Comparison of ENCODE assay signal across 8 cellular contexts in the genomic region with DNA sequence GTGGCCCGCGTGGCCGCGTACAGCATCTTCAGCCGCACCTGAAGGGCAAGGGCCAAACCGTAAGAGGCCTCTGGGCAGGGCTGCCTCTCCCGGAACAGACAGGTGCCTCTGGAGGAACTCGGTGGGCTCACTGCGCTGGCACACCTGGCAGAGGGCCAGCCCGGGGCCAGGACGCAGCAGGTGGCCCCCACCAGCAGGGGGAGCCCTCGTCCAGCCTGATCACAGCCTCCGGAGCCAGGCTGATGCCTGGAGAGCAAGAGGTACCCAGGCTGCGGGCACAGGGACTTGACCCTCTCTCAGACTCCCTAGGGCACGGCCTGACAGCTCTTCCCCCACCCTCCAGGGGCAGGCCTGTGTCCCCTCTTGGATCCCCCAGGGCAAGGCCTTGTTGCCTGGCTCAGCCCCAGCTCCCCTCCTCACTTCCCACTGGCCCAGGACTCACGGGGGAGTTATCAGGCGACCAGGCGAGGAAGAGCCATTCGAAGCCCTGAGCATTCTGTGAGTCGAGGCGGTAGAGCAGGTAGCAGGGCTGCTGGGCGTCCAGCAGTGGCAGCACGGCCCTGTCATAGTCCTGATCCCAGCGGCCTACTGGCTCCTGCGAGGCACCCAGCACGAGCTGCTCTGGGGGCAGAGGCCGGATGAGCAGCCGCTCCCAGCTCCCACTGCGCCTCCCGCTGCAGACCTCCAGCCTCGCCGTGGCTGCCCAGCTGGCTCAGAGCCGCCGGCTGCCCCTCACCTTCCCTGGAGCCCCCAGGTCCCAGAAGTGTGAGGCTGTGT. TPM values are rescaled to one million over a fixed set of nuclear protein-coding genes. Genes with fewer than 3 reads are reported as not detected.
DNase-seq lines count a peak whose midpoint lies in the region; ATAC-seq and TF ChIP-seq lines count a peak whose summit lies in the region.

No MANE protein-coding gene starts in this region.

- no peak overlapping the region for H3T11ph ChIP-seq in H9 (ENCODE audit: low read length)

- H3K4me1 ChIP-seq in BE2C, result no peaks in the 10 kb centered on the region
- 0 out of 2 replicates have a peak, but pooled peaks cover under 1% of the 10 kb centered on the region for H3K4me1 ChIP-seq in H9 (ENCODE audit: insufficient read depth, low read length)
- peaks cover 12% of the 10 kb centered on the region for H3K4me1 ChIP-seq in OCI-LY7 (ENCODE audit: insufficient read depth, low read length, poor library complexity, severe bottlenecking)
- H3K4me1 ChIP-seq in upper lobe of right lung, result peaks cover 5% of the 10 kb centered on the region

- TF ChIP-seq CTCF in BE2C (IDR thresholded peaks at IDR 0.05; ENCODE audit: low read depth, low read length) (peak; percentile 69), H9 (conservative IDR thresholded peaks at IDR 0.05) (peak; percentile 94), OCI-LY7 (conservative IDR thresholded peaks at IDR 0.05; ENCODE audit: low read length) (peak; percentile 92), upper lobe of right lung (IDR thresholded peaks at IDR 0.05) (peak; percentile 92)

- H2BK12ac ChIP-seq in H9 (ENCODE audit: insufficient read length, low read depth, low read length), result no peak overlapping the region

- no peak overlapping the region for H2AFZ ChIP-seq in H9 (ENCODE audit: low read length)
- no peak overlapping the region for H2AFZ ChIP-seq in OCI-LY7 (ENCODE audit: low read length)

- H3K4me1 Mint-ChIP-seq in H9, result peaks cover 6 to 11% of the 10 kb centered on the region in 2 experiments
- peaks cover 59% of the 10 kb centered on the region for H3K4me1 Mint-ChIP-seq in activated T-cell treated with anti-CD3 and anti-CD28 coated beads, Interleukin-2, amount 50 U/mL, for 24 hours (ENCODE audit: low read depth)

- intact Hi-C loops in OCI-LY7 (cut with micrococcal nuclease; ENCODE audit: unreplicated experiment) (loop anchor here (2.0 kb wide), 1 partner anchor 107 kb away; no protein-coding TSS in a partner anchor), posterior cingulate gyrus (cut with DNase I) (loop anchor here (5.0 kb wide), 1 partner anchor 106 kb away; no protein-coding TSS in a partner anchor), upper lobe of right lung (cut with DNase I) (loop anchor here (5.0 kb wide), 1 partner anchor 111 kb away; no protein-coding TSS in a partner anchor)

- H4K91ac ChIP-seq in H9 (ENCODE audit: insufficient read length, low read depth, low read length), result no peak overlapping the region

- no peak overlapping the region for H4K5ac ChIP-seq in H9 (ENCODE audit: insufficient read length, low read depth, low read length)

- no peak overlapping the region for H2BK120ac ChIP-seq in H9 (ENCODE audit: low read depth, low read length, poor library complexity, severe bottlenecking)

- H3K27me3 Mint-ChIP-seq in H9 (ENCODE audit: low read depth), result no peaks in the 10 kb centered on the region
- H3K27me3 Mint-ChIP-seq in activated T-cell treated with anti-CD3 and anti-CD28 coated beads, Interleukin-2, amount 50 U/mL, for 24 hours, result no peaks in the 10 kb centered on the region

- CTCF ChIA-PET in OCI-LY7 (lab: Charles Lee; ENCODE audit: unreplicated experiment), result interaction anchor here (0.7 to 2.0 kb wide), 7 partner anchors 9 to 192 kb away, joined by 3 to 5 read pairs (median 3); no protein-coding TSS in a partner anchor

- H3K9me3 Mint-ChIP-seq in H9, result no peaks in the 10 kb centered on the region; a peak in 1 of 5 replicates
- no peaks in the 10 kb centered on the region for H3K9me3 Mint-ChIP-seq in activated T-cell treated with anti-CD3 and anti-CD28 coated beads, Interleukin-2, amount 50 U/mL, for 24 hours

- no peak overlapping the region for H3K18ac ChIP-seq in H9 (ENCODE audit: insufficient read length, low read depth, low read length)

- no peak overlapping the region for H3K4me2 ChIP-seq in H9 (ENCODE audit: insufficient read depth, insufficient read length, low read length)
- H3K4me2 ChIP-seq in OCI-LY7 (ENCODE audit: low read length), result no peak overlapping the region

- H3K56ac ChIP-seq in H9 (ENCODE audit: insufficient read length, low read depth, low read length), result no peak overlapping the region

- ATAC-seq in upper lobe of right lung (peak; percentile 86), GM21528 (IDR thresholded peaks at IDR 0.05; ENCODE audit: low FRiP score, unreplicated experiment) (no peak)

- peak overlapping the region in 1 of 3 experiments; percentile 68; a peak in 1 of 7 replicates for H3K27ac Mint-ChIP-seq in H9
- peak overlapping the region; percentile 82 for H3K27ac Mint-ChIP-seq in activated T-cell treated with anti-CD3 and anti-CD28 coated beads, Interleukin-2, amount 50 U/mL, for 24 hours

- H3K36me3 Mint-ChIP-seq in H9 (ENCODE audit: insufficient read depth in 1 of 3, low read depth in 3 of 3), result peaks cover 12 to 37% (median 34%) of the 10 kb centered on the region in 3 experiments
- H3K36me3 Mint-ChIP-seq in activated T-cell treated with anti-CD3 and anti-CD28 coated beads, Interleukin-2, amount 50 U/mL, for 24 hours (ENCODE audit: low read depth), result peaks cover 82% of the 10 kb centered on the region

- DNase-seq in BE2C (peak; percentile 82), H9 (peak; percentile 76), OCI-LY7 (ENCODE audit: low spot score) (peak; percentile 80), fibroblast of peridontal ligament (ENCODE audit: extremely low read depth) (peak; percentile 34), posterior cingulate gyrus (peak in 6 of 10 donors; percentile 51 to 94 (median 74)), upper lobe of right lung (peak; percentile 91)
- DNase-seq in activated T-cell treated with anti-CD3 and anti-CD28 coated beads, Interleukin-2, amount 50 U/mL, for 24 hours, result peak; percentile 94

- H3K23me2 ChIP-seq in H9 (ENCODE audit: insufficient read length, low read depth, low read length, poor library complexity, severe bottlenecking), result no peaks in the 10 kb centered on the region

- no peak overlapping the region for H3K14ac ChIP-seq in H9 (ENCODE audit: insufficient read depth, low read length)

- H3K4me3 ChIP-seq in BE2C (ENCODE audit: low read depth, low read length) (no peak overlapping the region), OCI-LY7 (ENCODE audit: low read depth, low read length, poor library complexity, severe bottlenecking) (no peak overlapping the region), upper lobe of right lung (no peak overlapping the region)

- H3K4me3 Mint-ChIP-seq in H9, result peak overlapping the region in 1 of 2 experiments; percentile 21; a peak in 1 of 5 replicates
- H3K4me3 Mint-ChIP-seq in activated T-cell treated with anti-CD3 and anti-CD28 coated beads, Interleukin-2, amount 50 U/mL, for 24 hours, result no peak overlapping the region

- WGBS in H9 (ENCODE audit: extremely low coverage, insufficient read length, low lambda C conversion rate), result no CpG with 5 or more reads among the region's 34 CpGs

- H2BK5ac ChIP-seq in H9 (ENCODE audit: insufficient read length, low read length), result no peak overlapping the region

- no peaks in the 10 kb centered on the region for H3K9me2 ChIP-seq in OCI-LY7 (ENCODE audit: insufficient read depth, low read length)

- no peak overlapping the region for H4K8ac ChIP-seq in H9 (replicated peaks; ENCODE audit: insufficient read length, low read depth, low read length)

- H3K79me2 ChIP-seq in H9 (ENCODE audit: insufficient read depth, low read length), result no peaks in the 10 kb centered on the region
- H3K79me2 ChIP-seq in OCI-LY7 (ENCODE audit: insufficient read depth, low read depth, low read length), result peaks cover 2% of the 10 kb centered on the region; the same call in 1 of the 2 replicates

- POLR2A ChIA-PET in OCI-LY7 (lab: Charles Lee), result interaction anchor here (0.6 to 1.2 kb wide), 2 partner anchors 142 to 162 kb away, joined by 3 read pairs; no protein-coding TSS in a partner anchor

- no peak overlapping the region for H3K23ac ChIP-seq in H9 (ENCODE audit: insufficient read length, low read depth, low read length)

- H3K9me3 ChIP-seq in BE2C (no peaks in the 10 kb centered on the region), H9 (ENCODE audit: control insufficient read depth, low read depth, low read length) (no peaks in the 10 kb centered on the region), OCI-LY7 (ENCODE audit: low read length) (no peaks in the 10 kb centered on the region), upper lobe of right lung (no peaks in the 10 kb centered on the region)

- no peak overlapping the region for H2BK15ac ChIP-seq in H9 (ENCODE audit: low read depth, low read length)

- H3K4ac ChIP-seq in H9 (ENCODE audit: low read depth, low read length), result no peak overlapping the region

- H3K9ac ChIP-seq in H9 (ENCODE audit: extremely low read depth, insufficient read length, low read length), result no peak overlapping the region

- H3K27me3 ChIP-seq in BE2C (no peaks in the 10 kb centered on the region), H9 (ENCODE audit: insufficient read depth, low read length) (no peaks in the 10 kb centered on the region), upper lobe of right lung (no peaks in the 10 kb centered on the region)

- H2BK20ac ChIP-seq in H9 (ENCODE audit: low read depth, low read length, poor library complexity, severe bottlenecking), result no peak overlapping the region

- peaks cover 9% of the 10 kb centered on the region for H3K36me3 ChIP-seq in BE2C
- peaks cover 53% of the 10 kb centered on the region for H3K36me3 ChIP-seq in OCI-LY7 (ENCODE audit: insufficient read depth, low read length)
- H3K36me3 ChIP-seq in upper lobe of right lung, result peaks cover 58% of the 10 kb centered on the region

- no TSS peak for BruUV-seq in OCI-LY7 (replicated peaks; lab: Mats Ljungman, UMichigan)

- no peaks in the 10 kb centered on the region for H3K79me1 ChIP-seq in H9 (ENCODE audit: insufficient read depth, low read depth, low read length, poor library complexity, severe bottlenecking)

- no peak overlapping the region for H3K27ac ChIP-seq in H9 (ENCODE audit: insufficient read length, low read depth, low read length)
- no peak overlapping the region for H3K27ac ChIP-seq in OCI-LY7 (ENCODE audit: low read depth, low read length, poor library complexity, severe bottlenecking)
- H3K27ac ChIP-seq in upper lobe of right lung, result no peak overlapping the region

- H4K20me1 ChIP-seq in H9 (ENCODE audit: control insufficient read depth, insufficient read depth, insufficient read length) (no peaks in the 10 kb centered on the region), OCI-LY7 (ENCODE audit: insufficient read depth, low read length) (no peaks in the 10 kb centered on the region)

- no peak overlapping the region for H2AK5ac ChIP-seq in H9 (ENCODE audit: insufficient read length, low read length)

RNA-seq across cellular contexts. Expression of gene TLR9, which starts 6.2 kb away (rescaled TPM):
- not detected for polyA plus RNA-seq in BE2C (2012; ENCODE audit: insufficient read depth, insufficient read length, low read depth)
- total RNA-seq in H9 (2021) (not detected in 2 replicates), OCI-LY7 (2022) (3.7 and 9.0 TPM in 2 replicates), upper lobe of right lung (0.87 TPM)
- 0.51 and 1.7 TPM in 2 replicates for total RNA-seq in OCI-LY7 (2014; rRNA removed; shearing (Covaris generic))

RNA-seq across cellular contexts. Expression of gene TWF2, which starts 7.3 kb away (rescaled TPM):
- 72.0 TPM for polyA plus RNA-seq in BE2C (2012; ENCODE audit: insufficient read depth, insufficient read length, low read depth)
- total RNA-seq in H9 (2021) (44.8 and 50.9 TPM in 2 replicates), OCI-LY7 (2022) (60.2 and 64.9 TPM in 2 replicates), upper lobe of right lung (50.4 TPM)
- total RNA-seq in OCI-LY7 (2014; rRNA removed; shearing (Covaris generic)), result 40.0 and 52.8 TPM in 2 replicates

RNA-seq across cellular contexts. Expression of gene PPM1M, which starts 13.9 kb away (rescaled TPM):
- polyA plus RNA-seq in BE2C (2012; ENCODE audit: insufficient read depth, insufficient read length, low read depth), result 5.6 TPM
- total RNA-seq in H9 (2021), result 6.1 and 7.4 TPM in 2 replicates
- total RNA-seq in OCI-LY7 (2014; rRNA removed; shearing (Covaris generic)), result 1.1 and 4.4 TPM in 2 replicates
- total RNA-seq in OCI-LY7 (2022), result 13.8 and 15.6 TPM in 2 replicates
- 44.0 TPM for total RNA-seq in upper lobe of right lung

RNA-seq across cellular contexts. Expression of gene ALAS1, which starts 33.7 kb away (rescaled TPM):
- 33.2 TPM for polyA plus RNA-seq in BE2C (2012; ENCODE audit: insufficient read depth, insufficient read length, low read depth)
- total RNA-seq in H9 (2021), result 39.1 and 40.4 TPM in 2 replicates
- total RNA-seq in OCI-LY7 (2014; rRNA removed; shearing (Covaris generic)), result 24.5 and 34.4 TPM in 2 replicates
- 43.3 and 43.6 TPM in 2 replicates for total RNA-seq in OCI-LY7 (2022)
- 78.9 TPM for total RNA-seq in upper lobe of right lung

RNA-seq across cellular contexts. Expression of gene WDR82, which starts 46.8 kb away (rescaled TPM):
- 64.6 TPM for polyA plus RNA-seq in BE2C (2012; ENCODE audit: insufficient read depth, insufficient read length, low read depth)
- total RNA-seq in H9 (2021) (83.1 and 84.3 TPM in 2 replicates), OCI-LY7 (2022) (66.2 and 67.9 TPM in 2 replicates), upper lobe of right lung (61.9 TPM)
- total RNA-seq in OCI-LY7 (2014; rRNA removed; shearing (Covaris generic)), result 27.8 and 38.5 TPM in 2 replicates

Comparison
In these comparisons a context has a peak if more than half of its experiments do, and no peak if none do; other contexts are left out.
1. DNase-seq: peak in every context shown above with its lines; median percentile 94 in activated T-cell treated with anti-CD3 and anti-CD28 coated beads, Interleukin-2, amount 50 U/mL, for 24 hours; 91 in upper lobe of right lung; 82 in BE2C; 80 in OCI-LY7; 76 in H9; 74 in posterior cingulate gyrus; 34 in fibroblast of peridontal ligament.